Comparison of ENCODE assay signal across 15 cellular contexts in the genomic region with DNA sequence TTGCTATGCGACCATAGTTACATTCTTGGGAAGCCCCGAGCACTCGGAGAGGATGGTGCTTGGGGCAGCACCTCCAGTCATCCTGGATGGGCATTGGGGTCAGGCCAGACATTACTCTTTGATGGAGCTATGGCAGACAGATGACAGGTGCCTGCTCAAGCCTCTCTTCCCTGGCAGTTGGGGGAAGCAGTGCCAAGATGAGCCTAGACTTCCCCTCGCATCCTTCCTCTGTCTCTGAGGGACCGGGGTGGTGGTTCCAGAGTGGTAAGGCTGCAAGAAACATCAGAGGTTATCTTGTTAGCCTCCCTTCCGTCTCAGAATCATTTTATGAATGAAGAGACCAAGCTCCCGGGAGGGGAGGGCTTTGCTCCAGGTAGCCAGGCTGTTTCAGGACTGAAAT. TPM values are rescaled to one million over a fixed set of nuclear protein-coding genes. Genes with fewer than 3 reads are reported as not detected.
DNase-seq lines count a peak whose midpoint lies in the region; ATAC-seq and TF ChIP-seq lines count a peak whose summit lies in the region.
"Had no signal": no experiment of that assay in that cellular context is flagged by ENCODE, and none has a peak within 500 bp of the region (broad histone marks: within the 10 kb centered on the region; RNA-seq: fewer than 3 reads in every experiment).

No MANE protein-coding gene starts in this region.

- 89 to 100% methylated on average over 6 to 7 of the region's 7 CpGs for WGBS in endodermal cell (ENCODE audit: insufficient coverage in 1 of 2, insufficient read length in 1 of 2), 2 experiments

- H3K4me1 ChIP-seq in left ventricle myocardium inferior (peaks cover 29% of the 10 kb centered on the region), endodermal cell (ENCODE audit: control insufficient read depth, insufficient read depth, low read length) (no peaks in the 10 kb centered on the region), tibial artery (peaks cover 0 to 15% (median 10%) of the 10 kb centered on the region in 4 donors)

- H3K36me3 ChIP-seq in left ventricle myocardium inferior = no peaks in the 10 kb centered on the region
- H3K36me3 ChIP-seq in endodermal cell (ENCODE audit: control insufficient read depth, insufficient read depth, low read length) = no peaks in the 10 kb centered on the region
- no peaks in the 10 kb centered on the region for H3K36me3 ChIP-seq in tibial artery

- H3K27me3 ChIP-seq in left ventricle myocardium inferior (ENCODE audit: low read depth) = peaks cover 98% of the 10 kb centered on the region
- peaks cover 33% of the 10 kb centered on the region for H3K27me3 ChIP-seq in endodermal cell (ENCODE audit: control insufficient read depth, insufficient read depth, low read length, poor library complexity, severe bottlenecking)
- peaks cover 0 to 74% of the 10 kb centered on the region in 2 donors for H3K27me3 ChIP-seq in tibial artery

- no peak for DNase-seq in left ventricle myocardium inferior
- DNase-seq in left ventricle myocardium superior = no peak
- peak; percentile 40 for DNase-seq in endodermal cell
- DNase-seq in posterior vena cava (ENCODE audit: low spot score) = peak; percentile 61
- DNase-seq in tibial artery = peak; percentile 11 to 48
- no peak for DNase-seq in NK-92 treated with Interleukin-12 subunit alpha and Interleukin-12 subunit beta, amount 100 ng/mL, for 24 hours (lab: John Stamatoyannopoulos, UW)
- no peak for DNase-seq in activated CD4-positive, CD25-positive, alpha-beta regulatory T cell treated with anti-CD3 and anti-CD28 coated beads, Interleukin-2, amount 50 U/mL, for 72 hours
- DNase-seq: 8988T; C1 segment of cervical spinal cord; CD4-positive, alpha-beta T cell; DMS79; HCEC 1CT; HFFc6 had no signal

- H3K27me3 Mint-ChIP-seq in endodermal cell (ENCODE audit: insufficient read depth) = peaks cover 41% of the 10 kb centered on the region
- peaks cover 74% of the 10 kb centered on the region for H3K27me3 Mint-ChIP-seq in stimulated activated memory B cell treated with anti-CD40 and anti-IgM and Interleukin-4, amounts not matched to agents 10 μg/mL and 1 μg/mL and 100 μg/mL, for 72 hours

- H3K36me3 Mint-ChIP-seq in endodermal cell (ENCODE audit: low read depth) = no peaks in the 10 kb centered on the region
- no peaks in the 10 kb centered on the region for H3K36me3 Mint-ChIP-seq in stimulated activated memory B cell treated with anti-CD40 and anti-IgM and Interleukin-4, amounts not matched to agents 10 μg/mL and 1 μg/mL and 100 μg/mL, for 72 hours
- H3K36me3 Mint-ChIP-seq: IgD-negative memory B cell had no signal

- intact Hi-C loops in left ventricle myocardium inferior (cut with micrococcal nuclease) (no loop called here), left ventricle myocardium superior (cut with micrococcal nuclease) (no loop called here), posterior vena cava (cut with DNase I) (no loop called here), tibial artery (cut with DNase I; ENCODE audit: low total_unique reads) (no loop called here)

- H3K27ac Mint-ChIP-seq in endodermal cell = no peak overlapping the region
- H3K27ac Mint-ChIP-seq in stimulated activated memory B cell treated with anti-CD40 and anti-IgM and Interleukin-4, amounts not matched to agents 10 μg/mL and 1 μg/mL and 100 μg/mL, for 72 hours = no peak overlapping the region
- H3K27ac Mint-ChIP-seq: CD4-positive, alpha-beta T cell; HFFc6; IgD-negative memory B cell had no signal

- H3K9me3 ChIP-seq in left ventricle myocardium inferior (replicated peaks) (no peaks in the 10 kb centered on the region), endodermal cell (ENCODE audit: control insufficient read depth, low read length) (no peaks in the 10 kb centered on the region), tibial artery (no peaks in the 10 kb centered on the region)

- no peak overlapping the region for H3K9ac ChIP-seq in endodermal cell (ENCODE audit: extremely low read depth, low read length, poor library complexity, severe bottlenecking)

- no peak for ATAC-seq in left ventricle myocardium superior
- no peak for ATAC-seq in stimulated activated memory B cell treated with anti-CD40 and anti-IgM and Interleukin-4, amounts not matched to agents 10 μg/mL and 1 μg/mL and 100 μg/mL, for 72 hours

- peaks cover 13% of the 10 kb centered on the region for H3K9me3 Mint-ChIP-seq in endodermal cell
- H3K9me3 Mint-ChIP-seq in stimulated activated memory B cell treated with anti-CD40 and anti-IgM and Interleukin-4, amounts not matched to agents 10 μg/mL and 1 μg/mL and 100 μg/mL, for 72 hours = peaks cover 6% of the 10 kb centered on the region
- H3K9me3 Mint-ChIP-seq: CD4-positive, alpha-beta T cell; HFFc6 had no signal

- H3K27ac ChIP-seq in left ventricle myocardium inferior (replicated peaks) (peak overlapping the region; percentile 44), endodermal cell (ENCODE audit: low read depth, low read length) (no peak overlapping the region), tibial artery (no peak overlapping the region)

- H3K4me3 Mint-ChIP-seq in endodermal cell = no peak overlapping the region
- no peak overlapping the region for H3K4me3 Mint-ChIP-seq in stimulated activated memory B cell treated with anti-CD40 and anti-IgM and Interleukin-4, amounts not matched to agents 10 μg/mL and 1 μg/mL and 100 μg/mL, for 72 hours
- H3K4me3 Mint-ChIP-seq: CD4-positive, alpha-beta T cell; HFFc6; IgD-negative memory B cell had no signal

- H3K4me1 Mint-ChIP-seq in endodermal cell = peaks cover 3% of the 10 kb centered on the region
- no peaks in the 10 kb centered on the region for H3K4me1 Mint-ChIP-seq in stimulated activated memory B cell treated with anti-CD40 and anti-IgM and Interleukin-4, amounts not matched to agents 10 μg/mL and 1 μg/mL and 100 μg/mL, for 72 hours

- H3K4me3 ChIP-seq in left ventricle myocardium inferior (no peak overlapping the region), endodermal cell (ENCODE audit: low read length) (no peak overlapping the region), tibial artery (no peak overlapping the region)

- TF ChIP-seq CTCF in left ventricle myocardium inferior (IDR thresholded peaks at IDR 0.05; ENCODE audit: borderline replicate concordance) (no peak), endodermal cell (conservative IDR thresholded peaks at IDR 0.05) (no peak), tibial artery (IDR thresholded peaks at IDR 0.05) (no peak)

RNA-seq across cellular contexts. Expression of gene HMCN2, which starts 2.8 kb away (rescaled TPM):
- total RNA-seq in left ventricle myocardium inferior (5.5 TPM), left ventricle myocardium superior (7.3 TPM), endodermal cell (1 to 10 TPM; 3.3 to 3.9 TPM), posterior vena cava (100 to 1,000 TPM in 1 of 2 donors, 10 to 100 TPM in 1; 98.8 to 224 TPM)
- polyA plus RNA-seq in endodermal cell (2013, experiment 1 of 2) = 0.57 TPM
- 0.33 TPM for polyA plus RNA-seq in endodermal cell (2013, experiment 2 of 2)
- total RNA-seq: CD4-positive, alpha-beta T cell had no signal
- polyA plus RNA-seq: IgD-negative memory B cell had no signal

Comparison
In these comparisons a context has a peak if more than half of its experiments do, and no peak if none do; other contexts are left out.
1. DNase-seq: peak in endodermal cell (single experiment), posterior vena cava (single experiment) and tibial artery (2 of 2); none in left ventricle myocardium inferior (single experiment), left ventricle myocardium superior (single experiment), NK-92 treated with Interleukin-12 subunit alpha and Interleukin-12 subunit beta, amount 100 ng/mL, for 24 hours (single experiment) and activated CD4-positive, CD25-positive, alpha-beta regulatory T cell treated with anti-CD3 and anti-CD28 coated beads, Interleukin-2, amount 50 U/mL, for 72 hours (single experiment).
2. RNA of gene HMCN2, which starts 2.8 kb away (total RNA-seq): 98.8 to 224 TPM in posterior vena cava; 7.3 TPM in left ventricle myocardium superior (single experiment), 5.5 TPM in left ventricle myocardium inferior (single experiment) and 3.3 to 3.9 TPM in endodermal cell; every median in the first group is over 10 times any median in the second.